ENCODE assay signal across 22 cellular contexts in genomic region chr13:59538512-59538911, GRCh38.
"Had no signal": no experiment of that assay in that cellular context is flagged by ENCODE, and none has a peak within 500 bp of the region (broad histone marks: within the 10 kb centered on the region; RNA-seq: fewer than 3 reads in every experiment).

No MANE protein-coding gene starts in this region.

- DNase-seq: dermis blood vessel endothelial cell; effector memory CD4-positive, alpha-beta T cell; erythroblast; esophagus squamous epithelium; left ventricle myocardium superior; lower lobe of right lung; natural killer cell; pancreas; stimulated activated CD4-positive, alpha-beta T cell treated with anti-CD3 and anti-CD28 coated beads, Interleukin-12 subunit alpha, Interleukin-12 subunit beta, amount 100 ng/mL, for 4 hours; stimulated activated CD4-positive, alpha-beta T cell treated with anti-CD3 and anti-CD28 coated beads, Interleukin-1b, Interleukin-23, amount 100 ng/mL, for 48 hours; stimulated activated CD4-positive, alpha-beta T cell treated with anti-CD3 and anti-CD28 coated beads, Interleukin-4, amount 100 ng/mL, for 1 hour; stimulated activated CD8-positive, alpha-beta memory T cell treated with anti-CD3 and anti-CD28 coated beads, Interleukin-4, amount 100 ng/mL, for 48 hours; stimulated activated naive CD4-positive, alpha-beta T cell; stimulated activated naive CD8-positive, alpha-beta T cell treated with anti-CD3 and anti-CD28 coated beads, Interleukin-15, amount 100 ng/mL, for 72 hours; transverse colon; upper lobe of right lung; uterus had no signal

- H3K36me3 Mint-ChIP-seq: natural killer cell had no signal

- ATAC-seq: left ventricle myocardium superior; lower lobe of right lung; natural killer cell; pancreas; sciatic nerve; stimulated activated naive CD8-positive, alpha-beta T cell treated with anti-CD3 and anti-CD28 coated beads, Interleukin-15, amount 100 ng/mL, for 72 hours; upper lobe of right lung had no signal

- H3K27ac Mint-ChIP-seq: natural killer cell; stimulated activated naive CD8-positive, alpha-beta T cell treated with anti-CD3 and anti-CD28 coated beads, Interleukin-15, amount 100 ng/mL, for 72 hours had no signal

- H3K9me3 ChIP-seq: esophagus squamous epithelium, lower lobe of right lung, neutrophil, pancreas, suprapubic skin, transverse colon, upper lobe of right lung, uterus had no signal

- H3K9me3 Mint-ChIP-seq: stimulated activated naive CD8-positive, alpha-beta T cell treated with anti-CD3 and anti-CD28 coated beads, Interleukin-15, amount 100 ng/mL, for 72 hours had no signal

- H3K4me3 ChIP-seq: coronary artery, esophagus squamous epithelium, lower lobe of right lung, pancreas, smooth muscle cell, suprapubic skin, transverse colon, upper lobe of right lung, uterus had no signal

- H3K27me3 ChIP-seq: esophagus squamous epithelium, neutrophil, pancreas, suprapubic skin, transverse colon, upper lobe of right lung, uterus had no signal

- H3K27ac ChIP-seq: coronary artery, esophagus squamous epithelium, lower lobe of right lung, neutrophil, pancreas, suprapubic skin, transverse colon, upper lobe of right lung, uterus had no signal

- H3K4me1 Mint-ChIP-seq: natural killer cell; stimulated activated naive CD8-positive, alpha-beta T cell treated with anti-CD3 and anti-CD28 coated beads, Interleukin-15, amount 100 ng/mL, for 72 hours had no signal

- H3K4me1 ChIP-seq: lower lobe of right lung, suprapubic skin, transverse colon, upper lobe of right lung, uterus had no signal

- H3K4me3 Mint-ChIP-seq: natural killer cell; stimulated activated naive CD8-positive, alpha-beta T cell treated with anti-CD3 and anti-CD28 coated beads, Interleukin-15, amount 100 ng/mL, for 72 hours had no signal

- H3K4me2 ChIP-seq: smooth muscle cell had no signal

- H3K36me3 ChIP-seq: esophagus squamous epithelium, lower lobe of right lung, neutrophil, pancreas, suprapubic skin, transverse colon, upper lobe of right lung, uterus had no signal
